Comparison of ENCODE assay signal across 8 cellular contexts in the genomic region with DNA sequence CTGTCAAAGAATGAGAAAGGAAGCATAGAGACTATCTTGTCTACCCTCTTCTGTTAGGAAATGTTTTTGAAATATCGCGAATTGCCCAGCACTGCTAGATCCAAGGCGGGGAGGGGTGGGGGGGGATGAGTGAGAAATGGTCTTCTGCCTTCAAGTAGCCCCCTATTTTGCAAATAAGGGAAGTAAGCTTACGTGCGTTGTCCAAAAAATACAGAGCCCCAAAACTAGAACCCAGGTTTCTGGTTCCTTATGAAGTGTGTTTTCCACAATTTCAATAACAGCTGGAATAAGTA. TPM values are rescaled to one million over a fixed set of nuclear protein-coding genes. Genes with fewer than 3 reads are reported as not detected.
A peak's percentile ranks its signal among the peaks of the same experiment; 100 is the strongest.
DNase-seq lines count a peak whose midpoint lies in the region; ATAC-seq and TF ChIP-seq lines count a peak whose summit lies in the region.

No MANE protein-coding gene starts in this region.

- intact Hi-C loops in activated CD4-positive, alpha-beta T cell treated with anti-CD3 and anti-CD28 coated beads, Interleukin-2, amount 10 ng/mL, durations not matched to agents 24 days and 14 days (cut with micrococcal nuclease) = loop anchor here (1.0 to 2.0 kb wide), 2 partner anchors 60 to 449 kb away; a partner anchor contains a TSS

- H3K27me3 Mint-ChIP-seq in activated CD4-positive, alpha-beta T cell treated with anti-CD3 and anti-CD28 coated beads, Interleukin-2, amount 10 ng/mL, durations not matched to agents 24 days and 14 days = no peaks in the 10 kb centered on the region
- H3K27me3 Mint-ChIP-seq in activated T-helper 17 cell treated with anti-CD3 and anti-CD28 coated beads, Interleukin-2, amount 50 U/mL, for 72 hours = no peaks in the 10 kb centered on the region

- H3K4me1 ChIP-seq in iPS-20b (ENCODE audit: insufficient read depth, low read length) (peaks cover 4% of the 10 kb centered on the region; the same call in 1 of the 2 replicates), suprapubic skin (peaks cover 40% of the 10 kb centered on the region)

- peak overlapping the region; percentile 86 for H3K4me3 ChIP-seq in iPS-20b (ENCODE audit: low read length)
- peak overlapping the region; percentile 86 for H3K4me3 ChIP-seq in suprapubic skin

- WGBS in suprapubic skin = 56% methylated on average over 5 of the region's 5 CpGs

- peaks cover 18% of the 10 kb centered on the region for H3K36me3 Mint-ChIP-seq in activated CD4-positive, alpha-beta T cell treated with anti-CD3 and anti-CD28 coated beads, Interleukin-2, amount 10 ng/mL, durations not matched to agents 24 days and 14 days (ENCODE audit: low read depth)
- H3K36me3 Mint-ChIP-seq in activated T-helper 17 cell treated with anti-CD3 and anti-CD28 coated beads, Interleukin-2, amount 50 U/mL, for 72 hours (ENCODE audit: low read depth) = peaks cover 25% of the 10 kb centered on the region

- peak overlapping the region; percentile 95 for H3K27ac Mint-ChIP-seq in activated CD4-positive, alpha-beta T cell treated with anti-CD3 and anti-CD28 coated beads, Interleukin-2, amount 10 ng/mL, durations not matched to agents 24 days and 14 days
- peak overlapping the region; percentile 88 for H3K27ac Mint-ChIP-seq in activated T-helper 17 cell treated with anti-CD3 and anti-CD28 coated beads, Interleukin-2, amount 50 U/mL, for 72 hours

- ATAC-seq in activated T-helper 17 cell treated with anti-CD3 and anti-CD28 coated beads, Interleukin-2, amount 50 U/mL, for 72 hours (replicated peaks) = no peak
- ATAC-seq in HG02642 (IDR thresholded peaks at IDR 0.05; ENCODE audit: poor library complexity, unreplicated experiment) = no peak

- peaks cover 32% of the 10 kb centered on the region for H3K4me1 Mint-ChIP-seq in activated CD4-positive, alpha-beta T cell treated with anti-CD3 and anti-CD28 coated beads, Interleukin-2, amount 10 ng/mL, durations not matched to agents 24 days and 14 days
- peaks cover 23% of the 10 kb centered on the region for H3K4me1 Mint-ChIP-seq in activated T-helper 17 cell treated with anti-CD3 and anti-CD28 coated beads, Interleukin-2, amount 50 U/mL, for 72 hours

- H3K4me3 Mint-ChIP-seq in activated CD4-positive, alpha-beta T cell treated with anti-CD3 and anti-CD28 coated beads, Interleukin-2, amount 10 ng/mL, durations not matched to agents 24 days and 14 days = peak overlapping the region; percentile 90
- peak overlapping the region; percentile 91 for H3K4me3 Mint-ChIP-seq in activated T-helper 17 cell treated with anti-CD3 and anti-CD28 coated beads, Interleukin-2, amount 50 U/mL, for 72 hours

- no peak for DNase-seq in activated CD4-positive, alpha-beta T cell treated with anti-CD3 and anti-CD28 coated beads, Interleukin-2, amount 10 ng/mL, durations not matched to agents 24 days and 14 days
- no peak for DNase-seq in activated CD4-positive, alpha-beta T cell treated with anti-CD3 and anti-CD28 coated beads for 1 hour
- DNase-seq in suprapubic skin (ENCODE audit: low spot score in 2 of 2) = no peak
- DNase-seq in NCI-H345 (lab: John Stamatoyannopoulos, UW) = no peak
- no peak for DNase-seq in GM19238 (ENCODE audit: insufficient read length, low spot score)

- no peak overlapping the region for H3K27ac ChIP-seq in iPS-20b (ENCODE audit: low read length)
- H3K27ac ChIP-seq in suprapubic skin = no peak overlapping the region

- no peak for TF ChIP-seq EP300 in suprapubic skin (IDR thresholded peaks at IDR 0.05)

- peak overlapping the region; percentile 68; the same call in 1 of the 2 replicates for H3K9ac ChIP-seq in iPS-20b (ENCODE audit: low read depth, low read length)

- TF ChIP-seq CTCF in suprapubic skin (IDR thresholded peaks at IDR 0.05) = no peak

- H3K27me3 ChIP-seq in iPS-20b (ENCODE audit: insufficient read depth, low read length) (no peaks in the 10 kb centered on the region), suprapubic skin (no peaks in the 10 kb centered on the region)

- H3K36me3 ChIP-seq in iPS-20b (ENCODE audit: insufficient read depth, low read depth, low read length) (no peaks in the 10 kb centered on the region), suprapubic skin (no peaks in the 10 kb centered on the region)

- H3K9me3 Mint-ChIP-seq in activated CD4-positive, alpha-beta T cell treated with anti-CD3 and anti-CD28 coated beads, Interleukin-2, amount 10 ng/mL, durations not matched to agents 24 days and 14 days = no peaks in the 10 kb centered on the region
- H3K9me3 Mint-ChIP-seq in activated T-helper 17 cell treated with anti-CD3 and anti-CD28 coated beads, Interleukin-2, amount 50 U/mL, for 72 hours = no peaks in the 10 kb centered on the region

- TF ChIP-seq POLR2A in suprapubic skin (IDR thresholded peaks at IDR 0.05) = no peak

- H3K9me3 ChIP-seq in iPS-20b (ENCODE audit: insufficient read depth, low read depth, low read length) (no peaks in the 10 kb centered on the region), suprapubic skin (no peaks in the 10 kb centered on the region)

RNA-seq across cellular contexts. Expression of a gene that starts 0.9 kb away (rescaled TPM):
- total RNA-seq in activated CD4-positive, alpha-beta T cell treated with anti-CD3 and anti-CD28 coated beads, Interleukin-2, amount 10 ng/mL, durations not matched to agents 24 days and 14 days = 65.4 and 67.2 TPM in 2 replicates
- total RNA-seq in activated T-helper 17 cell treated with anti-CD3 and anti-CD28 coated beads, Interleukin-2, amount 50 U/mL, for 72 hours = 10 to 100 TPM; 58.2 to 65.8 TPM
- total RNA-seq in suprapubic skin = 10 to 100 TPM; 65.0 to 86.5 (median 69.6) TPM

RNA-seq across cellular contexts. Expression of a gene that starts 59.8 kb away (rescaled TPM):
- total RNA-seq in activated CD4-positive, alpha-beta T cell treated with anti-CD3 and anti-CD28 coated beads, Interleukin-2, amount 10 ng/mL, durations not matched to agents 24 days and 14 days = 185 TPM in 2 replicates
- 100 to 1,000 TPM in 1 of 2 donors, 10 to 100 TPM in 1; 97.3 to 169 TPM for total RNA-seq in activated T-helper 17 cell treated with anti-CD3 and anti-CD28 coated beads, Interleukin-2, amount 50 U/mL, for 72 hours
- total RNA-seq in suprapubic skin = 10 to 100 TPM; 54.8 to 99.0 (median 65.6) TPM
